ENCODE assay signal across 37 cellular contexts in the genomic region with DNA sequence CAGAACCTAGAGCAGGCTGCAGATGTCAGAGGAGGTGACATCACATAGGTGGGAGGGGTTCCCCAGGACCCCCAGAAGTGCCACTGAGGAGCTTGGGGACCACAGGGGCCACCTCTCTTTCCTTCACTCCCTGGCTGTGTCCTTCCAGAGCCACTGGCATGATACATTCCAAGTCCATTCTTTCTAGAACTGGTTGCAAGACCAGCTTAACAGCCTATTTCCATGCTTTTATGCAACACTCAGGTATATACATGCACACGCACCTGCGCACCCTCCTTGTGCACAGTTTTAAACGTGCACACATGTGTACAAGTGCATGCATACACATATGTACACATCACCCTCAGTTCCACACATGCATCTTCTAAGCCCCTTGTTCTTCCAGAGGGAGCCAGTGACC. TPM values are rescaled to one million over a fixed set of nuclear protein-coding genes. Genes with fewer than 3 reads are reported as not detected.
"Had no signal": no experiment of that assay in that cellular context is flagged by ENCODE, and none has a peak within 500 bp of the region (broad histone marks: within the 10 kb centered on the region; RNA-seq: fewer than 3 reads in every experiment).

No MANE protein-coding gene starts in this region.

- H3K9me3 ChIP-seq: adrenal gland, body of pancreas, breast epithelium had no signal

- H3K27me3 ChIP-seq: adrenal gland, body of pancreas, brain microvascular endothelial cell, breast epithelium, cardiac muscle cell had no signal

- H3K27ac ChIP-seq: adrenal gland, body of pancreas, brain microvascular endothelial cell, breast epithelium, cardiac muscle cell, VCaP had no signal

- H3K4me3 ChIP-seq: adrenal gland, body of pancreas, breast epithelium, cardiac muscle cell had no signal

- ATAC-seq: activated CD8-positive, alpha-beta T cell treated with anti-CD3 and anti-CD28 coated beads for 36 hours; activated naive CD4-positive, alpha-beta T cell treated with anti-CD3 and anti-CD28 coated beads, Interleukin-2, amount 50 U/mL, for 72 hours; activated T-cell treated with anti-CD3 and anti-CD28 coated beads, Interleukin-2, amount 50 U/mL, for 4 hours; activated T-cell treated with anti-CD3 and anti-CD28 coated beads, Interleukin-2, amount 50 U/mL, for 72 hours; activated T-helper 17 cell treated with anti-CD3 and anti-CD28 coated beads, Interleukin-2, amount 50 U/mL, for 72 hours; body of pancreas had no signal

- H3K36me3 ChIP-seq: adrenal gland, brain microvascular endothelial cell, breast epithelium, cardiac muscle cell had no signal

- H3K4me1 ChIP-seq: adrenal gland, body of pancreas, breast epithelium had no signal

- DNase-seq: activated B cell treated with CpG ODN at 0.5 μM for 24 hours; activated CD4-positive, alpha-beta memory T cell treated with anti-CD3 and anti-CD28 coated beads for 36 hours; activated CD4-positive, alpha-beta T cell treated with anti-CD3 and anti-CD28 coated beads for 4 hours; activated CD4-positive, alpha-beta T cell treated with anti-CD3 and anti-CD28 coated beads, Interleukin-2, amount 10 ng/mL, durations not matched to agents 24 days and 14 days; activated CD4-positive, alpha-beta T cell treated with anti-CD3 and anti-CD28 coated beads, Interleukin-2, amount 50 U/mL, for 1 hour; activated CD4-positive, alpha-beta T cell treated with anti-CD3 and anti-CD28 coated beads, Interleukin-2, amount 50 U/mL, for 4 hours; activated CD4-positive, CD25-positive, alpha-beta regulatory T cell treated with anti-CD3 and anti-CD28 coated beads, Interleukin-2, amount 50 U/mL, for 72 hours; activated CD8-positive, alpha-beta memory T cell treated with anti-CD3 and anti-CD28 coated beads, Interleukin-2, amount 50 U/mL, for 4 hours; activated CD8-positive, alpha-beta T cell treated with anti-CD3 and anti-CD28 coated beads for 36 hours; activated effector memory CD4-positive, alpha-beta T cell treated with anti-CD3 and anti-CD28 coated beads, Interleukin-2, amount 50 U/mL, for 16 hours; activated gamma-delta T cell treated with Interleukin-2 at 50 U/mL for 16 hours; activated naive CD4-positive, alpha-beta T cell; activated naive CD4-positive, alpha-beta T cell treated with anti-CD3 and anti-CD28 coated beads for 36 hours; activated naive CD4-positive, alpha-beta T cell treated with anti-CD3 and anti-CD28 coated beads, Interleukin-2, amount 50 U/mL, for 16 hours; activated naive CD8-positive, alpha-beta T cell treated with anti-CD3 and anti-CD28 coated beads for 36 hours; activated T-cell treated with anti-CD3 and anti-CD28 coated beads for 4 hours; activated T-cell treated with anti-CD3 and anti-CD28 coated beads, Interleukin-2, amount 50 U/mL, for 1 hour; activated T-cell treated with anti-CD3 and anti-CD28 coated beads, Interleukin-2, amount 50 U/mL, for 4 hours; activated T-cell treated with anti-CD3 and anti-CD28 coated beads, Interleukin-2, amount 50 U/mL, for 72 hours; adrenal gland; amniotic stem cell; aorta; body of pancreas; brain microvascular endothelial cell; caudate nucleus; SW 1271; T-helper 1 cell; T-helper 2 cell; T-helper 9 cell had no signal

RNA-seq across cellular contexts. Expression of a gene that starts 39.7 kb away (rescaled TPM):
- total RNA-seq: activated B cell treated with CpG ODN at 0.5 μM for 24 hours; activated CD4-positive, alpha-beta memory T cell treated with anti-CD3 and anti-CD28 coated beads for 36 hours; activated CD4-positive, alpha-beta T cell treated with anti-CD3 and anti-CD28 coated beads, Interleukin-2, amount 10 ng/mL, durations not matched to agents 24 days and 14 days; activated CD8-positive, alpha-beta memory T cell treated with anti-CD3 and anti-CD28 coated beads for 36 hours; activated CD8-positive, alpha-beta T cell treated with anti-CD3 and anti-CD28 coated beads for 36 hours; activated naive CD4-positive, alpha-beta T cell treated with anti-CD3 and anti-CD28 coated beads for 36 hours; activated naive CD4-positive, alpha-beta T cell treated with anti-CD3 and anti-CD28 coated beads, Interleukin-2, amount 50 U/mL, for 72 hours; activated naive CD8-positive, alpha-beta T cell treated with anti-CD3 and anti-CD28 coated beads for 36 hours; activated T-cell treated with anti-CD3 and anti-CD28 coated beads, Interleukin-2, amount 50 U/mL, for 4 hours; activated T-cell treated with anti-CD3 and anti-CD28 coated beads, Interleukin-2, amount 50 U/mL, for 72 hours; activated T-helper 1 cell treated with anti-CD3 and anti-CD28 coated beads, Interleukin-12 subunit alpha, Interleukin-12 subunit beta, Interleukin-2, Interleukin-4 antibody, amounts not matched to agents 30 ng/mL and 10 ng/mL and 1 ng/mL, durations not matched to agents 14 hours and 24 hours and 36 hours; activated T-helper 17 cell treated with anti-CD3 and anti-CD28 coated beads, Interleukin-2, amount 50 U/mL, for 72 hours; adrenal gland; aorta; astrocyte; body of pancreas; cardiac muscle cell had no signal
- polyA plus RNA-seq: adrenal gland, cardiac muscle cell had no signal
